Comparison of ENCODE assay signal across 29 cellular contexts in the genomic region with DNA sequence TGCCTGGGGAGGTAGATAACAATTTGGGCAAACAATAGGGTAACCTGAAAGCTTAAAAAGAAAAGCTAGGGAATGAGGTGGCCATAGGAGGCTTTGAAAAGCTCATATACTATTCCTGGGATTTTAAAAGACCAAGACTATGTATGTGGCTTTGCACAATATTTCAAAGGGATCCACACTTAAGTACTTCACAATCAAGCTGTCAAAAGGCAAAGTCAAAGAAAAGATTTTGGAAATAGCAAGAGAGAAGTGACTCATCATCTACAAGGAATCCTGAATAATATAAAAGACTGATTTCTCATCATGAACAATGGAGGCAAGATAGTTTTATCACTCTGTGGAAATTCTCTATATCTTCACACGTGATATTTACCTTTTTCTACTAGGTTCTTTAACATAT.
A peak's percentile ranks its signal among the peaks of the same experiment; 100 is the strongest.
DNase-seq lines count a peak whose midpoint lies in the region; ATAC-seq, FAIRE-seq and TF ChIP-seq lines count a peak whose summit lies in the region.
"Had no signal": no experiment of that assay in that cellular context is flagged by ENCODE, and none has a peak within 500 bp of the region (broad histone marks: within the 10 kb centered on the region; RNA-seq: fewer than 3 reads in every experiment).

No MANE protein-coding gene starts in this region.

- H3F3A ChIP-seq in PC-3 (ENCODE audit: low read length, unreplicated experiment) = no peaks in the 10 kb centered on the region
- peaks cover 19% of the 10 kb centered on the region for H3F3A ChIP-seq in neural progenitor cell (ENCODE audit: low read depth)
- no peaks in the 10 kb centered on the region for H3F3A ChIP-seq in MM.1S (ENCODE audit: insufficient read depth, low read length)

- CTCF ChIA-PET in PC-3 (lab: Charles Lee) = interaction anchor here (0.6 kb wide), 1 partner anchor 132 kb away, joined by 6 read pairs; no protein-coding TSS in a partner anchor

- peak; percentile 26 for DNase-seq in PC-3
- peak; percentile 20 for DNase-seq in endodermal cell
- DNase-seq in neural progenitor cell (ENCODE audit: low spot score) = no peak
- no peak for DNase-seq in NCI-H82 (lab: John Stamatoyannopoulos, UW)
- DNase-seq in sigmoid colon = no peak
- no peak for DNase-seq in MM.1S
- DNase-seq: activated CD4-positive, alpha-beta T cell treated with anti-CD3 and anti-CD28 coated beads for 1 hour; activated CD8-positive, alpha-beta T cell treated with anti-CD3 and anti-CD28 coated beads for 36 hours; activated naive CD8-positive, alpha-beta T cell treated with anti-CD3 and anti-CD28 coated beads for 36 hours; C1 segment of cervical spinal cord; foreskin melanocyte; GF-D8; heart right ventricle; kidney glomerular epithelial cell; mucosa of descending colon; NCI-H1105 treated with DMSO at 0.1 percent for 48 hours; NCI-H2029; NCI-H345; NCI-H774; retina had no signal

- 83% methylated on average over 1 of the region's 1 CpG; no CpG with 5 or more reads in 1 of the 2 experiments for WGBS in endodermal cell (ENCODE audit: insufficient coverage in 1 of 2, insufficient read length in 1 of 2), 2 experiments
- WGBS in sigmoid colon, 2 donors = 87 to 92% methylated on average over 1 of the region's 1 CpG

- H3K27me3 Mint-ChIP-seq in endodermal cell (ENCODE audit: insufficient read depth) (no peaks in the 10 kb centered on the region), neural progenitor cell (ENCODE audit: insufficient read depth, low read depth) (peaks cover 2% of the 10 kb centered on the region)
- H3K27me3 Mint-ChIP-seq: activated CD8-positive, alpha-beta T cell treated with anti-CD3 and anti-CD28 coated beads for 36 hours; activated naive CD8-positive, alpha-beta T cell treated with anti-CD3 and anti-CD28 coated beads for 36 hours; type B pancreatic cell had no signal

- H3K4me3 ChIP-seq in PC-3 (ENCODE audit: low read length) (no peak overlapping the region), endodermal cell (ENCODE audit: low read length) (no peak overlapping the region), neural progenitor cell (no peak overlapping the region), sigmoid colon (no peak overlapping the region), MM.1S (ENCODE audit: low read length) (no peak overlapping the region)
- H3K4me3 ChIP-seq: heart right ventricle, lung, mucosa of descending colon, SK-N-MC had no signal

- H2AFZ ChIP-seq in PC-3 (ENCODE audit: low read length) (no peak overlapping the region), neural progenitor cell (replicated peaks) (no peak overlapping the region), MM.1S (ENCODE audit: low read length) (no peak overlapping the region)

- ATAC-seq in PC-3 (0 out of 2 replicates have a peak, but pooled peaks have one; percentile 27), GM18498 (IDR thresholded peaks at IDR 0.05; ENCODE audit: unreplicated experiment) (no peak)
- ATAC-seq: activated CD8-positive, alpha-beta T cell treated with anti-CD3 and anti-CD28 coated beads for 36 hours; HCT116; heart right ventricle; mucosa of descending colon; natural killer cell treated with Interleukin-12 subunit alpha and Interleukin-12 subunit beta and Interleukin-15 and Interleukin-18, amount 100 ng/mL, for 72 hours had no signal

- H3K36me3 Mint-ChIP-seq in endodermal cell (ENCODE audit: low read depth) (peaks cover 3% of the 10 kb centered on the region), neural progenitor cell (no peaks in the 10 kb centered on the region)
- H3K36me3 Mint-ChIP-seq: natural killer cell treated with Interleukin-12 subunit alpha and Interleukin-12 subunit beta and Interleukin-15 and Interleukin-18, amount 100 ng/mL, for 72 hours; type B pancreatic cell had no signal

- TF ChIP-seq EP300 in sigmoid colon (IDR thresholded peaks at IDR 0.05) = no peak

- H3K4me1 Mint-ChIP-seq in endodermal cell = peaks cover 41% of the 10 kb centered on the region
- H3K4me1 Mint-ChIP-seq in neural progenitor cell = peaks cover 27% of the 10 kb centered on the region
- H3K4me1 Mint-ChIP-seq: activated naive CD8-positive, alpha-beta T cell treated with anti-CD3 and anti-CD28 coated beads for 36 hours had no signal

- no TSS peak for BruUV-seq in PC-3 (replicated peaks; lab: Mats Ljungman, UMichigan)

- intact Hi-C loops in PC-3 (cut with micrococcal nuclease) (no loop called here), sigmoid colon (cut with DNase I) (no loop called here)

- H3K27ac Mint-ChIP-seq in endodermal cell (no peak overlapping the region), neural progenitor cell (no peak overlapping the region)
- H3K27ac Mint-ChIP-seq: activated CD8-positive, alpha-beta T cell treated with anti-CD3 and anti-CD28 coated beads for 36 hours; activated naive CD8-positive, alpha-beta T cell treated with anti-CD3 and anti-CD28 coated beads for 36 hours; activated T-helper 2 cell treated with anti-CD3 and anti-CD28 coated beads, Interferon-gamma antibody, Interleukin-2, Interleukin-4, amounts not matched to agents 10 μg/mL and 5 μg/mL and 100 μg/mL, durations not matched to agents 14 hours and 24 hours and 36 hours; natural killer cell treated with Interleukin-12 subunit alpha and Interleukin-12 subunit beta and Interleukin-15 and Interleukin-18, amount 100 ng/mL, for 72 hours; type B pancreatic cell had no signal

- H4K20me1 ChIP-seq in PC-3 (ENCODE audit: low read length) (no peaks in the 10 kb centered on the region), neural progenitor cell (ENCODE audit: low read depth) (no peaks in the 10 kb centered on the region), MM.1S (ENCODE audit: insufficient read depth, low read length) (no peaks in the 10 kb centered on the region)

- peak; percentile 46 for FAIRE-seq in G401.6 (lab: Jason Lieb, UNC)
- FAIRE-seq: TTC549 had no signal

- H3K27ac ChIP-seq in PC-3 (ENCODE audit: low read length) = no peak overlapping the region
- no peak overlapping the region for H3K27ac ChIP-seq in endodermal cell (ENCODE audit: low read depth, low read length)
- H3K27ac ChIP-seq in neural progenitor cell = no peak overlapping the region
- H3K27ac ChIP-seq in sigmoid colon = no peak overlapping the region
- H3K27ac ChIP-seq in MM.1S (ENCODE audit: low read length) = no peak overlapping the region
- H3K27ac ChIP-seq: heart right ventricle, SK-N-MC had no signal

- TF ChIP-seq POLR2A in sigmoid colon (IDR thresholded peaks at IDR 0.05) = no peak

- H3K9me3 ChIP-seq in PC-3 (ENCODE audit: low read length) (no peaks in the 10 kb centered on the region), endodermal cell (ENCODE audit: control insufficient read depth, low read length) (no peaks in the 10 kb centered on the region), neural progenitor cell (ENCODE audit: low read depth) (no peaks in the 10 kb centered on the region), sigmoid colon (no peaks in the 10 kb centered on the region), MM.1S (replicated peaks; ENCODE audit: insufficient read depth, low read length) (no peaks in the 10 kb centered on the region)
- H3K9me3 ChIP-seq: heart right ventricle, mucosa of descending colon had no signal

- POLR2A ChIA-PET in PC-3 (lab: Charles Lee; ENCODE audit: unreplicated experiment) = no interaction called here

- H3K9me3 Mint-ChIP-seq in endodermal cell (no peaks in the 10 kb centered on the region), neural progenitor cell (no peaks in the 10 kb centered on the region)
- H3K9me3 Mint-ChIP-seq: activated CD8-positive, alpha-beta T cell treated with anti-CD3 and anti-CD28 coated beads for 36 hours; activated naive CD8-positive, alpha-beta T cell treated with anti-CD3 and anti-CD28 coated beads for 36 hours; activated T-helper 2 cell treated with anti-CD3 and anti-CD28 coated beads, Interferon-gamma antibody, Interleukin-2, Interleukin-4, amounts not matched to agents 10 μg/mL and 5 μg/mL and 100 μg/mL, durations not matched to agents 14 hours and 24 hours and 36 hours; natural killer cell treated with Interleukin-12 subunit alpha and Interleukin-12 subunit beta and Interleukin-15 and Interleukin-18, amount 100 ng/mL, for 72 hours; type B pancreatic cell had no signal

- H3K4me2 ChIP-seq in PC-3 (ENCODE audit: low read length) (no peak overlapping the region), neural progenitor cell (peak overlapping the region; percentile 21), MM.1S (ENCODE audit: low read depth, low read length) (no peak overlapping the region)

- no peaks in the 10 kb centered on the region for H3K27me3 ChIP-seq in PC-3 (ENCODE audit: low read length)
- no peaks in the 10 kb centered on the region for H3K27me3 ChIP-seq in endodermal cell (ENCODE audit: control insufficient read depth, insufficient read depth, low read length, poor library complexity, severe bottlenecking)
- H3K27me3 ChIP-seq in neural progenitor cell = no peaks in the 10 kb centered on the region
- H3K27me3 ChIP-seq in sigmoid colon = no peaks in the 10 kb centered on the region
- no peaks in the 10 kb centered on the region for H3K27me3 ChIP-seq in MM.1S (replicated peaks; ENCODE audit: insufficient read depth, low read length)
- H3K27me3 ChIP-seq: heart right ventricle had no signal

- no peaks in the 10 kb centered on the region for H3K79me2 ChIP-seq in PC-3 (ENCODE audit: low read length)
- no peaks in the 10 kb centered on the region for H3K79me2 ChIP-seq in neural progenitor cell (ENCODE audit: low read depth)
- no peaks in the 10 kb centered on the region for H3K79me2 ChIP-seq in MM.1S (ENCODE audit: low read length)

- no peaks in the 10 kb centered on the region for H3K9me2 ChIP-seq in PC-3 (replicated peaks; ENCODE audit: low read length)
- no peaks in the 10 kb centered on the region for H3K9me2 ChIP-seq in MM.1S (replicated peaks; ENCODE audit: insufficient read depth, low read length)

- TF ChIP-seq CTCF in PC-3 (conservative IDR thresholded peaks at IDR 0.05; ENCODE audit: low read depth, low read length) = no peak
- TF ChIP-seq CTCF in endodermal cell (conservative IDR thresholded peaks at IDR 0.05) = peak; percentile 7
- no peak for TF ChIP-seq CTCF in neural progenitor cell (IDR thresholded peaks at IDR 0.05)
- no peak for TF ChIP-seq CTCF in sigmoid colon (IDR thresholded peaks at IDR 0.05)
- TF ChIP-seq CTCF in MM.1S (IDR thresholded peaks at IDR 0.05; ENCODE audit: low read length) = no peak

- H3K36me3 ChIP-seq in PC-3 (ENCODE audit: low read depth, low read length) (no peaks in the 10 kb centered on the region), endodermal cell (ENCODE audit: control insufficient read depth, insufficient read depth, low read length) (no peaks in the 10 kb centered on the region), neural progenitor cell (no peaks in the 10 kb centered on the region), sigmoid colon (no peaks in the 10 kb centered on the region), MM.1S (replicated peaks; ENCODE audit: insufficient read depth, low read length) (no peaks in the 10 kb centered on the region)
- H3K36me3 ChIP-seq: heart right ventricle had no signal

- no peak overlapping the region for H3K4me3 Mint-ChIP-seq in endodermal cell
- no peak overlapping the region for H3K4me3 Mint-ChIP-seq in neural progenitor cell
- H3K4me3 Mint-ChIP-seq: activated CD8-positive, alpha-beta T cell treated with anti-CD3 and anti-CD28 coated beads for 36 hours; activated naive CD8-positive, alpha-beta T cell treated with anti-CD3 and anti-CD28 coated beads for 36 hours; natural killer cell treated with Interleukin-12 subunit alpha and Interleukin-12 subunit beta and Interleukin-15 and Interleukin-18, amount 100 ng/mL, for 72 hours; type B pancreatic cell had no signal

- H3K9ac ChIP-seq in PC-3 (ENCODE audit: low read length) (no peak overlapping the region), endodermal cell (ENCODE audit: extremely low read depth, low read length, poor library complexity, severe bottlenecking) (no peak overlapping the region), neural progenitor cell (no peak overlapping the region), MM.1S (ENCODE audit: low read length) (no peak overlapping the region)

- peaks cover 5% of the 10 kb centered on the region for H3K4me1 ChIP-seq in PC-3 (ENCODE audit: insufficient read depth, low read length)
- H3K4me1 ChIP-seq in endodermal cell (ENCODE audit: control insufficient read depth, insufficient read depth, low read length) = peaks cover 21% of the 10 kb centered on the region
- H3K4me1 ChIP-seq in neural progenitor cell = peaks cover 26% of the 10 kb centered on the region
- H3K4me1 ChIP-seq in sigmoid colon = peaks cover 0 to 13% (median 11%) of the 10 kb centered on the region in 4 donors
- H3K4me1 ChIP-seq in MM.1S (ENCODE audit: low read length) = no peaks in the 10 kb centered on the region; the same call in 1 of the 2 replicates

Comparison
In these comparisons a context has a peak if more than half of its experiments do, and no peak if none do; other contexts are left out.
1. DNase-seq: peak in PC-3 (single experiment) and endodermal cell (single experiment); none in neural progenitor cell (single experiment), NCI-H82 (single experiment), sigmoid colon (single experiment) and MM.1S (single experiment).